In the genomic region with DNA sequence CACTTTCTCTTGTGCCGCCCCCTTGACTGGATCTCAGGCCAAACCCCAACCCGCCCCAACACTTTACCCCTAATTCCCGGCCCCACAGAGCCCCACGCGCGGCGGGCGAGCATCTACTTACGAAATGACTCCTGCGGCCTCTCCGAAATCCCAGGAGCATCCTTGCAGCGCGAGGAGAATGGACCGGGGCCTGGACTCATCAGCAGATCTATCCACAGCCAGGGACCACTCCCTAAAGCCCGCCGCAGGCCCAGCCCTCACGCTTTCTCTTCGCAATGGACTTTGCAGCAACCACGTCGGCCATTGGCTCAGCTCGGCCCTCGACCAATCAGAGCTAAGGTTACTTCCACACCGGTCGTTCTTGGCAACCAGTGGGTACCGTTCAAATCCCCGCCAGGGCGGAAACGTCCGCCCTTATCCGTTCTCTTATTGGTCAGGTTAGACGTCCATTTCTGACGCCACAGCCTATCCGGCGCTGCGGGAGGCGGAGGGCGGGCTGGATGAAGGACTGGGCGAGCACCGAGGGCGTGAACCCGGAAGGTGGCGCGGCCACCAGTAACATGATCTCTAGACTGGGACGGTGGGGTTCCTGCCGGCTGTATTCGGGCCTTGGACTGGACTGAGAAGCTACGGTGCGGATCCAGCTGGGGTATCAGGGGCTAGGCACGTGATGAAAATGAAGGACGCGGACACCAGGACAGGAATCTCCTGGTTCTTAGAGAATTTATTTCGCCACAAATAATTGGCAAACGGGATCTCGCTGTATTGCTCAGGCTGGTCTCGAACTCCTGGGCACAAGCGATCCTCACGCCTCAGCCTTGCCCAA, we compare ENCODE assay signal across 8 cellular contexts. TPM values are rescaled to one million over a fixed set of nuclear protein-coding genes. Genes with fewer than 3 reads are reported as not detected.
DNase-seq lines count a peak whose midpoint lies in the region; ATAC-seq and TF ChIP-seq lines count a peak whose summit lies in the region.

A gene (minus strand): TSS at position 244 of the 826 bp plus-strand sequence. CDS start 84 bp downstream, at position 160.
A gene with protein sequence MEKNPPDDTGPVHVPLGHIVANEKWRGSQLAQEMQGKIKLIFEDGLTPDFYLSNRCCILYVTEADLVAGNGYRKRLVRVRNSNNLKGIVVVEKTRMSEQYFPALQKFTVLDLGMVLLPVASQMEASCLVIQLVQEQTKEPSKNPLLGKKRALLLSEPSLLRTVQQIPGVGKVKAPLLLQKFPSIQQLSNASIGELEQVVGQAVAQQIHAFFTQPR (plus strand): TSS at position 528 of the 826 bp plus-strand sequence. CDS start 955 bp downstream, outside the sequence.

- H4K20me1 ChIP-seq in DND-41 (ENCODE audit: insufficient read depth, low read length) (peaks cover 16% of the 10 kb centered on the region; the same call in 1 of the 2 replicates), fibroblast of lung (ENCODE audit: control insufficient read depth, extremely low read depth, insufficient read depth, low read length) (no peaks in the 10 kb centered on the region)

- H3K27ac ChIP-seq in DND-41 (ENCODE audit: low read length) (peak within 1 kb of the TSS; percentile 87), KOPT-K1 (ENCODE audit: low read depth, low read length, poor library complexity, severe bottlenecking) (peak within 1 kb of the TSS; percentile 70), Peyer's patch (peak within 1 kb of the TSS; percentile 71 to 79 (median 76)), fibroblast of lung (ENCODE audit: insufficient read depth, low read length) (peak within 1 kb of the TSS; percentile 89)

- H3K4me1 Mint-ChIP-seq in naive B cell = peaks cover 17 to 34% (median 29%) of the 10 kb centered on the region in 3 donors
- peaks cover 30% of the 10 kb centered on the region for H3K4me1 Mint-ChIP-seq in stimulated activated effector memory CD8-positive, alpha-beta T cell treated with anti-CD3 and anti-CD28 coated beads, Interleukin-12 subunit alpha, Interleukin-12 subunit beta, amount 100 ng/mL, for 72 hours

- H3K4me2 ChIP-seq in DND-41 (ENCODE audit: insufficient read depth, low read length) (peak within 1 kb of the TSS; percentile 99), fibroblast of lung (ENCODE audit: extremely low read depth, insufficient read depth, low read length) (peak within 1 kb of the TSS; percentile 94)

- no peaks in the 10 kb centered on the region for H3K36me3 Mint-ChIP-seq in naive B cell
- H3K36me3 Mint-ChIP-seq in stimulated activated effector memory CD8-positive, alpha-beta T cell treated with anti-CD3 and anti-CD28 coated beads, Interleukin-12 subunit alpha, Interleukin-12 subunit beta, amount 100 ng/mL, for 72 hours = peaks cover 18% of the 10 kb centered on the region

- H3K4me1 ChIP-seq in DND-41 (ENCODE audit: insufficient read depth, low read length) = peaks cover 33% of the 10 kb centered on the region
- peaks cover 0 to 10% (median 4%) of the 10 kb centered on the region in 4 donors for H3K4me1 ChIP-seq in Peyer's patch
- no peaks in the 10 kb centered on the region for H3K4me1 ChIP-seq in fibroblast of lung (ENCODE audit: control insufficient read depth, extremely low read depth, insufficient read depth, low read length)

- no peaks in the 10 kb centered on the region for H3K27me3 ChIP-seq in DND-41 (ENCODE audit: insufficient read depth, low read length, poor library complexity)
- no peaks in the 10 kb centered on the region for H3K27me3 ChIP-seq in Peyer's patch
- H3K27me3 ChIP-seq in fibroblast of lung (ENCODE audit: control insufficient read depth, insufficient read depth, low read length) = no peaks in the 10 kb centered on the region

- H3K4me3 ChIP-seq in DND-41 (ENCODE audit: low read depth in 1 of 2, low read length in 2 of 2) (peak within 1 kb of the TSS; percentile 66 to 88), Peyer's patch (peak within 1 kb of the TSS; percentile 65 to 93 (median 82)), fibroblast of lung (replicated peaks in 1 of 4; ENCODE audit: control extremely low read depth in 1 of 4, insufficient read depth in 1 of 4, low read depth in 3 of 4, low read length in 4 of 4) (peak within 1 kb of the TSS; percentile 63 to 90 (median 75))

- peak within 1 kb of the TSS; percentile 74 for H3K9ac ChIP-seq in DND-41 (ENCODE audit: low read depth, low read length)
- peak within 1 kb of the TSS; percentile 77 for H3K9ac ChIP-seq in fibroblast of lung (ENCODE audit: insufficient read depth, low read length)

- H2AFZ ChIP-seq in DND-41 (ENCODE audit: low read depth, low read length) = peak within 1 kb of the TSS; percentile 90
- peak within 1 kb of the TSS; percentile 98 for H2AFZ ChIP-seq in fibroblast of lung (ENCODE audit: low read length)

- peak; percentile 36 to 48 for TF ChIP-seq POLR2A in Peyer's patch (IDR thresholded peaks at IDR 0.05)

- H3K9me3 ChIP-seq in DND-41 (ENCODE audit: insufficient read depth, low read length, severe bottlenecking) (no peaks in the 10 kb centered on the region), KOPT-K1 (ENCODE audit: insufficient read depth, low read length, poor library complexity, severe bottlenecking) (no peaks in the 10 kb centered on the region), Peyer's patch (no peaks in the 10 kb centered on the region), fibroblast of lung (ENCODE audit: control insufficient read depth, insufficient read depth, low read depth, low read length) (no peaks in the 10 kb centered on the region)

- H3K79me2 ChIP-seq in DND-41 (ENCODE audit: insufficient read depth, low read length) = peaks cover 37% of the 10 kb centered on the region
- H3K79me2 ChIP-seq in fibroblast of lung (ENCODE audit: control insufficient read depth, insufficient read depth, low read length) = peaks cover 31% of the 10 kb centered on the region

- ATAC-seq in DND-41 (ENCODE audit: insufficient read depth, low read depth) = peak; percentile 99
- peak; percentile 98 for ATAC-seq in GM21825 (IDR thresholded peaks at IDR 0.05; ENCODE audit: unreplicated experiment)
- ATAC-seq in naive B cell (ENCODE audit: low read depth in 2 of 2) = peak; percentile 96 to 97
- ATAC-seq in stimulated activated effector memory CD8-positive, alpha-beta T cell treated with anti-CD3 and anti-CD28 coated beads, Interleukin-12 subunit alpha, Interleukin-12 subunit beta, amount 100 ng/mL, for 72 hours = peak; percentile 99

- H3K36me3 ChIP-seq in DND-41 (ENCODE audit: insufficient read depth, low read length) (peaks cover 34% of the 10 kb centered on the region), KOPT-K1 (ENCODE audit: insufficient read depth, low read length) (peaks cover 14% of the 10 kb centered on the region; the same call in 1 of the 2 replicates), Peyer's patch (no peaks in the 10 kb centered on the region), fibroblast of lung (ENCODE audit: control insufficient read depth, insufficient read depth, low read length) (peaks cover 5% of the 10 kb centered on the region)

- no peaks in the 10 kb centered on the region for H3K27me3 Mint-ChIP-seq in naive B cell

- H3K9me3 Mint-ChIP-seq in naive B cell = no peaks in the 10 kb centered on the region
- H3K9me3 Mint-ChIP-seq in stimulated activated effector memory CD8-positive, alpha-beta T cell treated with anti-CD3 and anti-CD28 coated beads, Interleukin-12 subunit alpha, Interleukin-12 subunit beta, amount 100 ng/mL, for 72 hours = no peaks in the 10 kb centered on the region

- DNase-seq in DND-41 (peak; percentile 99), Peyer's patch (peak; percentile 98 to 99 (median 98)), activated T-helper 1 cell treated with Interleukin-2 at 50 U/mL for 16 hours (ENCODE audit: low read depth) (peak; percentile 96), fibroblast of lung (ENCODE audit: low read depth in 2 of 2) (peak; percentile 99 to 100), naive B cell (peak; percentile 99)
- DNase-seq in stimulated activated effector memory CD8-positive, alpha-beta T cell treated with anti-CD3 and anti-CD28 coated beads, Interleukin-12 subunit alpha, Interleukin-12 subunit beta, amount 100 ng/mL, for 72 hours (ENCODE audit: low spot score in 2 of 2) = peak; percentile 89 to 97

- peak within 1 kb of the TSS; percentile 95 to 98 (median 96) for H3K27ac Mint-ChIP-seq in naive B cell
- H3K27ac Mint-ChIP-seq in stimulated activated effector memory CD8-positive, alpha-beta T cell treated with anti-CD3 and anti-CD28 coated beads, Interleukin-12 subunit alpha, Interleukin-12 subunit beta, amount 100 ng/mL, for 72 hours = peak within 1 kb of the TSS; percentile 96

- TF ChIP-seq CTCF in DND-41 (IDR thresholded peaks at IDR 0.05; ENCODE audit: borderline replicate concordance, extremely low read depth, low read length, poor library complexity, severe bottlenecking) = no peak
- peak in 3 of 6 experiments; percentile 9 to 40 (median 30) for TF ChIP-seq CTCF in Peyer's patch (IDR thresholded peaks at IDR 0.05)
- TF ChIP-seq CTCF in fibroblast of lung (conservative IDR thresholded peaks at IDR 0.05 in 1 of 2, IDR thresholded peaks at IDR 0.05 in 1 of 2; ENCODE audit: low read depth in 1 of 2, low read length in 2 of 2) = no peak

- H3K4me3 Mint-ChIP-seq in naive B cell = peak within 1 kb of the TSS; percentile 92 to 100 (median 99)
- H3K4me3 Mint-ChIP-seq in stimulated activated effector memory CD8-positive, alpha-beta T cell treated with anti-CD3 and anti-CD28 coated beads, Interleukin-12 subunit alpha, Interleukin-12 subunit beta, amount 100 ng/mL, for 72 hours = peak within 1 kb of the TSS; percentile 99

RNA-seq across cellular contexts. Expression of the first gene that starts in this region (rescaled TPM):
- total RNA-seq in Peyer's patch (10 to 100 TPM in 3 of 4 donors, 1 to 10 TPM in 1; 8.8 to 19.8 (median 14.0) TPM), fibroblast of lung (6.3 and 9.8 TPM in 2 replicates)
- polyA plus RNA-seq in fibroblast of lung (13.8 and 16.6 TPM in 2 replicates), naive B cell (ENCODE audit: low read depth in 6 of 6) (10 to 100 TPM; 12.1 to 18.3 (median 14.0) TPM)
- polyA plus RNA-seq in fibroblast of lung (2012) = 20.0 and 23.4 TPM in 2 replicates
- polyA minus RNA-seq in fibroblast of lung (ENCODE audit: low replicate concordance) = 25.3 and 46.5 TPM in 2 replicates

RNA-seq across cellular contexts. Expression of the second gene that starts in this region (rescaled TPM):
- 1 to 10 TPM in 3 of 4 donors, not detected in 1; 1.3 to 5.6 (median 3.6) TPM for total RNA-seq in Peyer's patch
- total RNA-seq in fibroblast of lung = 1.3 and 2.3 TPM in 2 replicates
- polyA plus RNA-seq in fibroblast of lung = 3.0 and 4.8 TPM in 2 replicates
- polyA plus RNA-seq in fibroblast of lung (2012) = 2.4 and 3.3 TPM in 2 replicates
- 0.78 and 1.1 TPM in 2 replicates for polyA minus RNA-seq in fibroblast of lung (ENCODE audit: low replicate concordance)
- polyA plus RNA-seq in naive B cell (ENCODE audit: low read depth in 6 of 6) = 1 to 10 TPM; 1.7 to 8.5 (median 3.3) TPM

Comparison
In these comparisons a context has a peak if more than half of its experiments do, and no peak if none do; other contexts are left out.
1. Peak in every context shown above with its lines: DNase-seq, ATAC-seq, H3K4me3 ChIP-seq and H3K27ac ChIP-seq.